Comparison of ENCODE assay signal across 14 cellular contexts in genomic region chr14:49553892-49554291, GRCh38. TPM values are rescaled to one million over a fixed set of nuclear protein-coding genes. Genes with fewer than 3 reads are reported as not detected.
DNase-seq lines count a peak whose midpoint lies in the region; ATAC-seq lines count a peak whose summit lies in the region.
"Had no signal": no experiment of that assay in that cellular context is flagged by ENCODE, and none has a peak within 500 bp of the region (broad histone marks: within the 10 kb centered on the region; RNA-seq: fewer than 3 reads in every experiment).

No MANE protein-coding gene starts in this region.

- no peak overlapping the region for H3K9ac ChIP-seq in neuronal stem cell (ENCODE audit: low read depth, low read length, poor library complexity)
- H3K9ac ChIP-seq: KMS-11 had no signal

- H3K36me3 ChIP-seq in neuronal stem cell (replicated peaks in 1 of 2; ENCODE audit: control insufficient read depth in 2 of 2, insufficient read depth in 2 of 2, low read length in 2 of 2), result no peaks in the 10 kb centered on the region

- ATAC-seq in HG02588 (IDR thresholded peaks at IDR 0.05; ENCODE audit: unreplicated experiment), result no peak
- ATAC-seq: HepG2 had no signal

- no peak overlapping the region for H2AK5ac ChIP-seq in neuronal stem cell (ENCODE audit: low read depth, low read length)

- H2BK120ac ChIP-seq in neuronal stem cell (ENCODE audit: low read depth, low read length), result no peak overlapping the region

- H3K4me2 ChIP-seq in neuronal stem cell (ENCODE audit: insufficient read depth, low read length, poor library complexity, severe bottlenecking), result no peak overlapping the region
- H3K4me2 ChIP-seq: KMS-11, PC-9 had no signal

- H3K14ac ChIP-seq in neuronal stem cell (ENCODE audit: low read length), result no peak overlapping the region

- H3K4me3 ChIP-seq in neuronal stem cell (ENCODE audit: low read length in 2 of 2), result no peak overlapping the region
- H3K4me3 ChIP-seq: PC-9 had no signal

- no peak overlapping the region for H3K4ac ChIP-seq in neuronal stem cell (ENCODE audit: low read length)

- no peak overlapping the region for H2BK12ac ChIP-seq in neuronal stem cell (ENCODE audit: low read length)

- H4K8ac ChIP-seq in neuronal stem cell (ENCODE audit: low read depth, low read length), result no peak overlapping the region

- peaks cover 3 to 6% of the 10 kb centered on the region in 2 donors for H3K4me1 ChIP-seq in neuronal stem cell (ENCODE audit: control insufficient read depth in 2 of 2, insufficient read depth in 1 of 2, low read depth in 1 of 2, low read length in 2 of 2)

- WGBS in neuronal stem cell (ENCODE audit: extremely low coverage in 2 of 2, insufficient read length in 2 of 2, insufficient replicate concordance in 1 of 2), 2 donors, result no CpG with 5 or more reads among the region's 3 CpGs

- H3K27ac ChIP-seq in neuronal stem cell (replicated peaks; ENCODE audit: low read length), result no peak overlapping the region
- H3K27ac ChIP-seq: KMS-11, PC-9 had no signal

- H2BK15ac ChIP-seq in neuronal stem cell (ENCODE audit: low read length), result no peak overlapping the region

- H3K18ac ChIP-seq in neuronal stem cell (ENCODE audit: low read length), result no peak overlapping the region

- H3K9me3 ChIP-seq in neuronal stem cell (replicated peaks in 1 of 2; ENCODE audit: control insufficient read depth in 2 of 2, insufficient read depth in 1 of 2, low read depth in 1 of 2, low read length in 2 of 2), result no peaks in the 10 kb centered on the region

- H3K27me3 ChIP-seq in neuronal stem cell (ENCODE audit: control insufficient read depth in 3 of 3, insufficient read depth in 3 of 3, low read depth in 1 of 3, low read length in 3 of 3), result no peaks in the 10 kb centered on the region

- no peak overlapping the region for H2BK5ac ChIP-seq in neuronal stem cell (ENCODE audit: low read length)

- H4K91ac ChIP-seq in neuronal stem cell (ENCODE audit: low read depth, low read length, poor library complexity), result no peak overlapping the region

- DNase-seq in NCI-H2196 (lab: John Stamatoyannopoulos, UW; ENCODE audit: unreplicated experiment) (peak; percentile 3), NCI-H2196 treated with DMSO at 0.1 percent for 48 hours (lab: John Stamatoyannopoulos, UW; ENCODE audit: unreplicated experiment) (no peak), NCI-H187 (lab: John Stamatoyannopoulos, UW) (peak; percentile 9 to 37), NCI-H748 (lab: John Stamatoyannopoulos, UW; ENCODE audit: unreplicated experiment) (peak; percentile 96), cerebellar nuclear complex (lab: John Stamatoyannopoulos, UW) (no peak), neuronal stem cell (ENCODE audit: low spot score) (no peak)
- DNase-seq: AML-193; CD4-positive, CD25-positive, alpha-beta regulatory T cell; NCI-H1092; NCI-H446; PC-9 had no signal

- no peaks in the 10 kb centered on the region for H3K79me1 ChIP-seq in neuronal stem cell (ENCODE audit: low read depth, low read length)

- no peak overlapping the region for H2AFZ ChIP-seq in neuronal stem cell (ENCODE audit: low read length)
- H2AFZ ChIP-seq: PC-9 had no signal

- no peak overlapping the region for H3K23ac ChIP-seq in neuronal stem cell (ENCODE audit: low read depth, low read length, poor library complexity)

RNA-seq across cellular contexts. Expression of gene RPS29, which starts 32.3 kb away (rescaled TPM):
- 16,171 TPM for polyA plus RNA-seq in neuronal stem cell (2013, experiment 1 of 2)
- 16,443 TPM for polyA plus RNA-seq in neuronal stem cell (2013, experiment 2 of 2)

RNA-seq across cellular contexts. Expression of gene LRR1, which starts 44.8 kb away (rescaled TPM):
- 23.7 TPM for polyA plus RNA-seq in neuronal stem cell (2013, experiment 1 of 2)
- polyA plus RNA-seq in neuronal stem cell (2013, experiment 2 of 2), result 23.4 TPM

Comparison
In these comparisons a context has a peak if more than half of its experiments do, and no peak if none do; other contexts are left out.
1. DNase-seq: peak in NCI-H2196 (single experiment), NCI-H187 (2 of 2) and NCI-H748 (single experiment); none in NCI-H2196 treated with DMSO at 0.1 percent for 48 hours (single experiment), cerebellar nuclear complex (0 of 2) and neuronal stem cell (single experiment).